ENCODE assay signal across 21 cellular contexts in genomic region chr3:86921981-86922680, GRCh38.
DNase-seq lines count a peak whose midpoint lies in the region; ATAC-seq and TF ChIP-seq lines count a peak whose summit lies in the region.
"Had no signal": no experiment of that assay in that cellular context is flagged by ENCODE, and none has a peak within 500 bp of the region (broad histone marks: within the 10 kb centered on the region; RNA-seq: fewer than 3 reads in every experiment).

No MANE protein-coding gene starts in this region.

- no peaks in the 10 kb centered on the region for H3K27me3 ChIP-seq in IMR-90 (ENCODE audit: control insufficient read depth, insufficient read depth, low read length)
- H3K27me3 ChIP-seq in mesenchymal stem cell (ENCODE audit: control insufficient read depth in 1 of 2, insufficient read depth in 1 of 2, low read length in 2 of 2), result no peaks in the 10 kb centered on the region
- no peaks in the 10 kb centered on the region for H3K27me3 ChIP-seq in PC-9 (ENCODE audit: insufficient read depth, low read depth)
- H3K27me3 ChIP-seq: esophagus squamous epithelium, ovary had no signal

- H4K8ac ChIP-seq in IMR-90 (ENCODE audit: low read depth in 2 of 2, low read length in 2 of 2) (peak overlapping the region; percentile 38 to 62; a peak in 3 of 4 replicates), mesenchymal stem cell (ENCODE audit: low read length) (no peak overlapping the region)

- peaks cover 4% of the 10 kb centered on the region for H3K9me1 ChIP-seq in IMR-90 (ENCODE audit: insufficient read depth, low read length)

- H3K4ac ChIP-seq in IMR-90 (ENCODE audit: low read depth, low read length), result peak overlapping the region; percentile 29; the same call in 1 of the 2 replicates
- no peak overlapping the region for H3K4ac ChIP-seq in mesenchymal stem cell (ENCODE audit: low read depth in 1 of 2, low read length in 2 of 2)

- no peak overlapping the region for H3K23ac ChIP-seq in IMR-90 (ENCODE audit: low read depth, low read length)
- no peak overlapping the region for H3K23ac ChIP-seq in mesenchymal stem cell (ENCODE audit: low read length in 2 of 2)

- no peaks in the 10 kb centered on the region for H3K36me3 Mint-ChIP-seq in CD14-positive monocyte

- dilution Hi-C loops in IMR-90 (cut with HindIII; ENCODE audit: low sequenced_read_pairs, unreplicated experiment), result no loop called here

- TF ChIP-seq RAD21 in IMR-90 (IDR thresholded peaks at IDR 0.05; ENCODE audit: low read length), result no peak

- in situ Hi-C loops in IMR-90 (cut with MboI; ENCODE audit: low sequenced_read_pairs), result no loop called here

- H2AK5ac ChIP-seq in IMR-90 (ENCODE audit: low read depth, low read length) (peak overlapping the region; percentile 54), mesenchymal stem cell (ENCODE audit: low read length, severe bottlenecking) (no peak overlapping the region)

- H4K91ac ChIP-seq in IMR-90 (ENCODE audit: insufficient read depth, low read depth, low read length) (peak overlapping the region; percentile 81), mesenchymal stem cell (ENCODE audit: low read length) (no peak overlapping the region)

- POLR2A ChIA-PET in IMR-90 (lab: Charles Lee; ENCODE audit: unreplicated experiment) (no interaction called here), PC-9 (lab: Charles Lee; ENCODE audit: unreplicated experiment) (no interaction called here)

- peak overlapping the region; percentile 68; the same call in 1 of the 2 replicates for H3K27ac ChIP-seq in IMR-90 (ENCODE audit: insufficient read depth, low read length)
- H3K27ac ChIP-seq in mesenchymal stem cell (ENCODE audit: low read length, poor library complexity, severe bottlenecking), result no peak overlapping the region
- H3K27ac ChIP-seq in PC-9, result no peak overlapping the region
- H3K27ac ChIP-seq: ovary had no signal

- H2AFZ ChIP-seq in IMR-90 (replicated peaks; ENCODE audit: low read length, poor library complexity), result no peak overlapping the region
- no peak overlapping the region for H2AFZ ChIP-seq in mesenchymal stem cell (ENCODE audit: low read depth, low read length)
- no peak overlapping the region for H2AFZ ChIP-seq in PC-9

- no peak for TF ChIP-seq CTCF in IMR-90 (conservative IDR thresholded peaks at IDR 0.05; ENCODE audit: low read depth, low read length)
- no peak for TF ChIP-seq CTCF in epithelial cell of esophagus (IDR thresholded peaks at IDR 0.05; ENCODE audit: insufficient read depth, low read depth, low read length, missing control alignments)
- no peak for TF ChIP-seq CTCF in PC-9 (conservative IDR thresholded peaks at IDR 0.05)
- TF ChIP-seq CTCF in CD14-positive monocyte (IDR thresholded peaks at IDR 0.05), result no peak

- H4K20me1 ChIP-seq in IMR-90 (ENCODE audit: insufficient read depth, low read length) (no peaks in the 10 kb centered on the region), PC-9 (ENCODE audit: insufficient read depth) (no peaks in the 10 kb centered on the region)

- H3K9me3 ChIP-seq in IMR-90 (ENCODE audit: control insufficient read depth, insufficient read depth, low read length) (no peaks in the 10 kb centered on the region), mesenchymal stem cell (ENCODE audit: control insufficient read depth, low read length) (no peaks in the 10 kb centered on the region), PC-9 (ENCODE audit: insufficient read depth, low read depth) (peaks cover 10% of the 10 kb centered on the region; the same call in 1 of the 2 replicates)
- H3K9me3 ChIP-seq: esophagus squamous epithelium, ovary, SK-N-SH had no signal

- H3K9me2 ChIP-seq in PC-9 (ENCODE audit: insufficient read depth), result no peaks in the 10 kb centered on the region; the same call in 1 of the 2 replicates
- H3K9me2 ChIP-seq: SK-N-SH had no signal

- H3F3A ChIP-seq in PC-9 (ENCODE audit: insufficient read depth, low read depth), result peaks cover 9% of the 10 kb centered on the region; the same call in 1 of the 2 replicates

- no peak overlapping the region for H3K9ac ChIP-seq in IMR-90 (ENCODE audit: low read depth, low read length)
- H3K9ac ChIP-seq in mesenchymal stem cell (ENCODE audit: low read length), result peak overlapping the region; percentile 65
- H3K9ac ChIP-seq: SK-N-SH had no signal

- DNase-seq in AG08395 (ENCODE audit: low spot score), result peak; percentile 2
- DNase-seq in IMR-90, result peak; percentile 39
- peak; percentile 18 for DNase-seq in epithelial cell of esophagus (ENCODE audit: low read depth)
- no peak for DNase-seq in mesenchymal stem cell
- DNase-seq in PC-9, result no peak
- DNase-seq in dermis blood vessel endothelial cell, result no peak
- no peak for DNase-seq in CD14-positive monocyte (ENCODE audit: low spot score)
- DNase-seq: activated CD4-positive, alpha-beta T cell treated with anti-CD3 and anti-CD28 coated beads, Interleukin-2, amount 50 U/mL, for 48 hours; activated gamma-delta T cell treated with Interleukin-2 at 50 U/mL for 16 hours; amniotic stem cell; effector memory CD4-positive, alpha-beta T cell; esophagus squamous epithelium; NCI-H2107; NCI-H524; ovary; right cardiac atrium; SK-N-SH; stimulated activated CD4-positive, alpha-beta T cell treated with anti-CD3 and anti-CD28 coated beads, Interleukin-15, amount 100 ng/mL, for 24 hours had no signal

- H2BK12ac ChIP-seq in mesenchymal stem cell (ENCODE audit: low read length in 2 of 2), result no peak overlapping the region

- H3K4me2 ChIP-seq in IMR-90 (ENCODE audit: low read depth, low read length) (no peak overlapping the region), mesenchymal stem cell (ENCODE audit: low read length, poor library complexity, severe bottlenecking) (no peak overlapping the region), PC-9 (no peak overlapping the region)
- H3K4me2 ChIP-seq: SK-N-SH had no signal

- peak; percentile 36; the same call in 1 of the 2 replicates for ATAC-seq in IMR-90 (ENCODE audit: low read depth)
- no peak for ATAC-seq in GM18873 (IDR thresholded peaks at IDR 0.05; ENCODE audit: low FRiP score, unreplicated experiment)

- no peak overlapping the region for H3K4me3 Mint-ChIP-seq in CD14-positive monocyte
- H3K4me3 Mint-ChIP-seq: T-helper 2 cell treated with Interferon-gamma antibody and Interleukin-4, amounts not matched to agents 5 μg/mL and 100 μg/mL, for 36 hours had no signal

- no TSS peak for BruUV-seq in IMR-90 (replicated peaks; lab: Mats Ljungman, UMichigan)
- BruUV-seq in PC-9 (replicated peaks; lab: Mats Ljungman, UMichigan), result no TSS peak

- H3K4me1 Mint-ChIP-seq in CD14-positive monocyte, result no peaks in the 10 kb centered on the region

- intact Hi-C loops in IMR-90 (cut with micrococcal nuclease) (no loop called here), PC-9 (cut with micrococcal nuclease; ENCODE audit: unreplicated experiment) (loop anchor here (5.0 kb wide), 1 partner anchor 40 kb away; no protein-coding TSS in a partner anchor), CD14-positive monocyte (cut with micrococcal nuclease) (no loop called here)

- H3K9me3 Mint-ChIP-seq in CD14-positive monocyte, result peaks cover 0 to 4% (median 0%) of the 10 kb centered on the region in 7 donors
- H3K9me3 Mint-ChIP-seq: T-helper 2 cell treated with Interferon-gamma antibody and Interleukin-4, amounts not matched to agents 5 μg/mL and 100 μg/mL, for 36 hours had no signal

- no peak overlapping the region for H2AK9ac ChIP-seq in IMR-90 (replicated peaks; ENCODE audit: low read depth, low read length, poor library complexity)

- peak overlapping the region in 1 of 7 donors; percentile 35 for H3K27ac Mint-ChIP-seq in CD14-positive monocyte
- H3K27ac Mint-ChIP-seq: T-helper 2 cell treated with Interferon-gamma antibody and Interleukin-4, amounts not matched to agents 5 μg/mL and 100 μg/mL, for 36 hours had no signal

- H2BK5ac ChIP-seq in IMR-90 (ENCODE audit: low read depth, low read length, poor library complexity, severe bottlenecking), result peak overlapping the region; percentile 77
- no peak overlapping the region for H2BK5ac ChIP-seq in mesenchymal stem cell (ENCODE audit: low read depth, low read length, poor library complexity, severe bottlenecking)

- H2BK15ac ChIP-seq in IMR-90 (ENCODE audit: low read depth, low read length) (peak overlapping the region; percentile 5; the same call in 2 of the 3 replicates), mesenchymal stem cell (ENCODE audit: low read depth, poor library complexity, severe bottlenecking) (no peak overlapping the region)

- no peaks in the 10 kb centered on the region for H3K79me2 ChIP-seq in PC-9 (ENCODE audit: low read depth)

- no peak overlapping the region for H3K4me3 ChIP-seq in IMR-90 (ENCODE audit: insufficient read depth, low read depth, low read length)
- no peak overlapping the region for H3K4me3 ChIP-seq in epithelial cell of esophagus (ENCODE audit: low read length)
- no peak overlapping the region for H3K4me3 ChIP-seq in mesenchymal stem cell (ENCODE audit: insufficient read depth in 1 of 2, low read depth in 1 of 2, low read length in 2 of 2)
- no peak overlapping the region for H3K4me3 ChIP-seq in PC-9
- H3K4me3 ChIP-seq: esophagus squamous epithelium, lung, ovary had no signal

- CTCF ChIA-PET in IMR-90 (lab: Yijun Ruan, JAX) (no interaction called here), PC-9 (lab: Charles Lee) (no interaction called here)

- no peak overlapping the region for H3K14ac ChIP-seq in IMR-90 (replicated peaks; ENCODE audit: low read depth, low read length)
- no peak overlapping the region for H3K14ac ChIP-seq in mesenchymal stem cell (ENCODE audit: low read length in 2 of 2)

- H3K4me1 ChIP-seq in IMR-90 (ENCODE audit: control insufficient read depth, insufficient read depth, low read length) (peaks cover 4% of the 10 kb centered on the region), mesenchymal stem cell (ENCODE audit: control insufficient read depth, insufficient read depth, low read depth, low read length) (no peaks in the 10 kb centered on the region), PC-9 (replicated peaks; ENCODE audit: insufficient read depth) (peaks cover 14% of the 10 kb centered on the region; the same call in 1 of the 2 replicates)
- H3K4me1 ChIP-seq: esophagus squamous epithelium had no signal

- H3K18ac ChIP-seq in IMR-90 (ENCODE audit: low read depth, low read length) (peak overlapping the region; percentile 76), mesenchymal stem cell (ENCODE audit: low read depth in 1 of 2, low read length in 2 of 2) (peak overlapping the region in 1 of 2 experiments; percentile 21)

- no peaks in the 10 kb centered on the region for H3K27me3 Mint-ChIP-seq in CD14-positive monocyte (ENCODE audit: low read depth in 3 of 3)

- no peak overlapping the region for H2BK20ac ChIP-seq in IMR-90 (ENCODE audit: low read depth, low read length)

- WGBS in IMR-90 (ENCODE audit: extremely low coverage in 2 of 2, insufficient read length in 1 of 2), 2 experiments, result no CpG with 5 or more reads among the region's 1 CpG
- WGBS in mesenchymal stem cell, result 33% methylated on average over 1 of the region's 1 CpG

- no peak overlapping the region for H3K56ac ChIP-seq in IMR-90 (ENCODE audit: extremely low read depth, insufficient read depth, low read length)

- H3K79me1 ChIP-seq in IMR-90 (ENCODE audit: low read depth in 1 of 2, low read length in 2 of 2) (no peaks in the 10 kb centered on the region), mesenchymal stem cell (replicated peaks; ENCODE audit: low read length, poor library complexity, severe bottlenecking) (no peaks in the 10 kb centered on the region)

- no peaks in the 10 kb centered on the region for H3K36me3 ChIP-seq in IMR-90 (ENCODE audit: control insufficient read depth, insufficient read depth, low read length)
- H3K36me3 ChIP-seq in mesenchymal stem cell (ENCODE audit: control insufficient read depth in 1 of 2, insufficient read depth in 2 of 2, low read depth in 1 of 2, low read length in 2 of 2), result no peaks in the 10 kb centered on the region
- H3K36me3 ChIP-seq in PC-9 (ENCODE audit: low read depth), result no peaks in the 10 kb centered on the region; the same call in 1 of the 2 replicates
- H3K36me3 ChIP-seq: esophagus squamous epithelium, ovary had no signal

- no peak for TF ChIP-seq POLR2A in IMR-90 (IDR thresholded peaks at IDR 0.05; ENCODE audit: low read depth, low read length)

- peak overlapping the region; percentile 26; the same call in 1 of the 2 replicates for H2BK120ac ChIP-seq in IMR-90 (ENCODE audit: low read depth, low read length)
- H2BK120ac ChIP-seq in mesenchymal stem cell (ENCODE audit: low read depth, low read length), result no peak overlapping the region

- peak overlapping the region; percentile 52 for H4K5ac ChIP-seq in IMR-90 (ENCODE audit: low read depth, low read length)

Comparison
In these comparisons a context has a peak if more than half of its experiments do, and no peak if none do; other contexts are left out.
1. DNase-seq: peak in AG08395 (single experiment), IMR-90 (single experiment) and epithelial cell of esophagus (single experiment); none in mesenchymal stem cell (single experiment), PC-9 (0 of 2), dermis blood vessel endothelial cell (single experiment) and CD14-positive monocyte (single experiment).